Comparison of ENCODE assay signal across 7 cellular contexts in the genomic region with DNA sequence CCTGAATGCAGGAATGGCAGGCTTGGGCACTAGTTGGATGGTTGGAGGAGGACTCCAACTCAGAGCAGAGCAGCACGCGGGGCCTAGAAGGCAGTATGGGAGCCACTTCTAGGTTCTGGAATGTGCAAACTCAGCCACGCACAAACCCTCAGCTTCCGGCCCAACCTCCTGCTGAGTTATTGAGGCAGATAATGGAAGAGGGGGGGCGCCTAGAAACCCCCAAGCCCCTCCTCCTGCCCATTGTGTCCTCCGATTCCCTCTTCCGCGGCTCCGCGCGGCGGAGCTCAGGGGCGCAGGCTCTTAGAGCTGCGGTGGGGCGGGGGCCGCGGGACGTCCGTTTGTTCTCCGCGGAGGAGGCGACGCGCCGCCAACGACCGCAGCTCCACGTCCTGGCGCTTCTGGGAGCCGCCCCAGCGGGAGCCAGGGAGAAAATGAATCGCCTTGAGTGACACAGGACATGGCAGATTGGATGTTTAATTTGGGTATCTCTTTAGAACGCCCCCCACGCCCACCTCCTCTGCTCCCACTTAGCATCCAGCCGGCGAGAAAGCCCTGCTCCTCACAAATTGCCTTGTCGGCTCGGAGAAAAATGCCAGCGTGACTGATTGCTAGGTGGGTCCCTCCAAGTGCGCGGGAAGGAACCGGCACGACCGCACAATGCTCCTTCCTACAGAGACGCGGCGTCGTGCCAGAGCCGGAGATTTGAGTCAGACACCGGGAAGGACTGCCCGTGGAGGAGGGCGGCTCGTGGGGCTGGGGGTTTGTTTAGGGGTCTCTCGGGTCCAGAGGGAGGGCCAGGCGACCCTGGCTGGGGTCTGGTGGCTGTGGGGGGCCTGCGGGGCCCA.
DNase-seq lines count a peak whose midpoint lies in the region; ATAC-seq and TF ChIP-seq lines count a peak whose summit lies in the region.

No MANE protein-coding gene starts in this region.

- POLR2A ChIA-PET in activated CD8-positive, alpha-beta T cell treated with anti-CD3 and anti-CD28 coated beads for 36 hours (lab: Charles Lee) = no interaction called here

- H3K4me1 Mint-ChIP-seq in activated CD8-positive, alpha-beta T cell treated with anti-CD3 and anti-CD28 coated beads for 36 hours (ENCODE audit: low read depth) = peaks cover 4% of the 10 kb centered on the region

- intact Hi-C loops in activated CD8-positive, alpha-beta T cell treated with anti-CD3 and anti-CD28 coated beads for 36 hours (cut with micrococcal nuclease) = no loop called here
- intact Hi-C loops in head of caudate nucleus (cut with DNase I) = loop anchor here (10.0 kb wide), 1 partner anchor 70 kb away; no protein-coding TSS in a partner anchor

- H3K27me3 Mint-ChIP-seq in activated CD8-positive, alpha-beta T cell treated with anti-CD3 and anti-CD28 coated beads for 36 hours = peaks cover 43% of the 10 kb centered on the region

- no peak overlapping the region for H3K4me3 ChIP-seq in GM12865 (ENCODE audit: low read depth, low read length)

- CTCF ChIA-PET in activated CD8-positive, alpha-beta T cell treated with anti-CD3 and anti-CD28 coated beads for 36 hours (lab: Charles Lee) = no interaction called here

- H3K36me3 Mint-ChIP-seq in activated CD8-positive, alpha-beta T cell treated with anti-CD3 and anti-CD28 coated beads for 36 hours (ENCODE audit: low read depth) = no peaks in the 10 kb centered on the region

- ATAC-seq in activated CD8-positive, alpha-beta T cell treated with anti-CD3 and anti-CD28 coated beads for 36 hours = peak; percentile 37
- no peak for ATAC-seq in GM18861 (IDR thresholded peaks at IDR 0.05; ENCODE audit: unreplicated experiment)

- TF ChIP-seq CTCF in GM12865 (IDR thresholded peaks at IDR 0.05; ENCODE audit: insufficient read depth, low read depth, low read length, missing control alignments) = no peak
- TF ChIP-seq CTCF in activated CD8-positive, alpha-beta T cell treated with anti-CD3 and anti-CD28 coated beads for 36 hours (IDR thresholded peaks at IDR 0.05) = no peak
- TF ChIP-seq CTCF in GM20000 (IDR thresholded peaks at IDR 0.05; ENCODE audit: extremely low read depth, missing control alignments) = no peak

- H3K9me3 Mint-ChIP-seq in activated CD8-positive, alpha-beta T cell treated with anti-CD3 and anti-CD28 coated beads for 36 hours = no peaks in the 10 kb centered on the region

- DNase-seq in GM12865 (ENCODE audit: low read depth) (peak; percentile 9), NCI-H2029 (lab: John Stamatoyannopoulos, UW) (peak; percentile 51), head of caudate nucleus (peak; percentile 38 to 88 (median 68)), occipital lobe (lab: John Stamatoyannopoulos, UW) (peak; percentile 62), GM20000 (ENCODE audit: low spot score) (no peak)
- peak; percentile 17 for DNase-seq in activated CD8-positive, alpha-beta T cell treated with anti-CD3 and anti-CD28 coated beads for 36 hours

- no peak overlapping the region for H3K27ac Mint-ChIP-seq in activated CD8-positive, alpha-beta T cell treated with anti-CD3 and anti-CD28 coated beads for 36 hours

- peak overlapping the region; percentile 10 for H3K4me3 Mint-ChIP-seq in activated CD8-positive, alpha-beta T cell treated with anti-CD3 and anti-CD28 coated beads for 36 hours
